Comparison of ENCODE assay signal across 24 cellular contexts in the genomic region with DNA sequence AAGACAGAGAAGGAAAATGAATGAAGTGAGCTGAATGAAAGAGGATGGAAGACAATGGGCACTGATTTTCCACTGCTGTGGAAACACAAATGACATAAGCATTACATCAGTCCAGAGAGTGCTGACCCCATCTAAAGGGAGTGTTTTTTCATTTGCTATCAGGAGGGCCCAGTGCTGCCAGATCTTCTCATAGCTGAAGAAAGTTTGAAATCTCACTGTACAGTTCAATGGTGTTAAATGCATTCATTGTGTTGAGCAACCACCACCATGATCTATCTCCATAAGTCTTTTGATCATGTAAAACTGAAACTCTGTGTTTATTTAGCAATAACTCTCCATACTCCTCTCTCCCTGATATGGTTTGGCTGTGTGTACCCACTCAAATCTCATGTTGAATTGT.
"Had no signal": no experiment of that assay in that cellular context is flagged by ENCODE, and none has a peak within 500 bp of the region (broad histone marks: within the 10 kb centered on the region; RNA-seq: fewer than 3 reads in every experiment).

No MANE protein-coding gene starts in this region.

- H3K4me3 Mint-ChIP-seq: activated CD8-positive, alpha-beta T cell treated with anti-CD3 and anti-CD28 coated beads, Interleukin-2, amount 10 ng/mL, durations not matched to agents 7 days and 5 days; activated naive CD4-positive, alpha-beta T cell treated with anti-CD3 and anti-CD28 coated beads for 36 hours; activated naive CD8-positive, alpha-beta T cell; activated T-cell treated with anti-CD3 and anti-CD28 coated beads, Interleukin-2, amount 50 U/mL, for 24 hours; activated T-helper 1 cell treated with anti-CD3 and anti-CD28 coated beads, Interleukin-12 subunit alpha, Interleukin-12 subunit beta, Interleukin-2, Interleukin-4 antibody, amounts not matched to agents 30 ng/mL and 10 ng/mL and 1 ng/mL, durations not matched to agents 14 hours and 24 hours and 36 hours; T-helper 1 cell treated with Interleukin-12 subunit alpha and Interleukin-12 subunit beta and Interleukin-4 antibody, amounts not matched to agents 30 μg/mL and 1 μg/mL, for 36 hours; WTC11 had no signal

- H3K27me3 ChIP-seq: breast epithelium, SJSA1 had no signal

- H3K36me3 Mint-ChIP-seq: activated naive CD8-positive, alpha-beta T cell; WTC11 had no signal

- H3K27ac Mint-ChIP-seq: activated CD8-positive, alpha-beta T cell treated with anti-CD3 and anti-CD28 coated beads, Interleukin-2, amount 10 ng/mL, durations not matched to agents 7 days and 5 days; activated naive CD4-positive, alpha-beta T cell treated with anti-CD3 and anti-CD28 coated beads for 36 hours; activated naive CD8-positive, alpha-beta T cell; activated T-cell treated with anti-CD3 and anti-CD28 coated beads, Interleukin-2, amount 50 U/mL, for 24 hours; activated T-helper 1 cell treated with anti-CD3 and anti-CD28 coated beads, Interleukin-12 subunit alpha, Interleukin-12 subunit beta, Interleukin-2, Interleukin-4 antibody, amounts not matched to agents 30 ng/mL and 10 ng/mL and 1 ng/mL, durations not matched to agents 14 hours and 24 hours and 36 hours; T-helper 1 cell treated with Interleukin-12 subunit alpha and Interleukin-12 subunit beta and Interleukin-4 antibody, amounts not matched to agents 30 μg/mL and 1 μg/mL, for 36 hours; WTC11 had no signal

- H3K9me3 Mint-ChIP-seq: activated naive CD4-positive, alpha-beta T cell treated with anti-CD3 and anti-CD28 coated beads for 36 hours; activated T-cell treated with anti-CD3 and anti-CD28 coated beads, Interleukin-2, amount 50 U/mL, for 24 hours; T-helper 1 cell treated with Interleukin-12 subunit alpha and Interleukin-12 subunit beta and Interleukin-4 antibody, amounts not matched to agents 30 μg/mL and 1 μg/mL, for 36 hours had no signal

- H3K27me3 Mint-ChIP-seq: activated naive CD8-positive, alpha-beta T cell; activated T-cell treated with anti-CD3 and anti-CD28 coated beads, Interleukin-2, amount 50 U/mL, for 24 hours had no signal

- H3K9me3 ChIP-seq: breast epithelium, SJSA1 had no signal

- ATAC-seq: activated CD8-positive, alpha-beta T cell treated with anti-CD3 and anti-CD28 coated beads, Interleukin-2, amount 10 ng/mL, durations not matched to agents 7 days and 5 days; WTC11 had no signal

- H3K27ac ChIP-seq: breast epithelium, SJSA1 had no signal

- H3K4me3 ChIP-seq: breast epithelium, SJSA1 had no signal

- DNase-seq: activated CD4-positive, alpha-beta T cell treated with anti-CD3 and anti-CD28 coated beads for 48 hours; activated CD4-positive, alpha-beta T cell treated with anti-CD3 and anti-CD28 coated beads, Interleukin-2, amount 50 U/mL, for 4 hours; activated CD4-positive, CD25-positive, alpha-beta regulatory T cell treated with anti-CD3 and anti-CD28 coated beads, Interleukin-2, amount 50 U/mL, for 72 hours; activated CD8-positive, alpha-beta T cell treated with anti-CD3 and anti-CD28 coated beads, Interleukin-2, amount 10 ng/mL, durations not matched to agents 7 days and 5 days; activated gamma-delta T cell; activated naive CD4-positive, alpha-beta T cell treated with anti-CD3 and anti-CD28 coated beads for 36 hours; activated T-cell treated with anti-CD3 and anti-CD28 coated beads, Interleukin-2, amount 50 U/mL, for 24 hours; anterior cingulate cortex; central memory CD4-positive, alpha-beta T cell; Karpas-422; NCI-H1092 treated with DMSO at 0.1 percent for 48 hours; NCI-H1417 treated with DMSO at 0.1 percent for 48 hours; NCI-H1694; NCI-H2029; NCI-H510A treated with DMSO at 0.1 percent for 48 hours; NCI-H69; NK-92 treated with Interleukin-12 subunit alpha and Interleukin-12 subunit beta, amount 100 ng/mL, for 24 hours; SHP77 had no signal

- H3K4me1 ChIP-seq: breast epithelium, SJSA1 had no signal

- H3K36me3 ChIP-seq: breast epithelium, SJSA1 had no signal
